Comparison of ENCODE assay signal across 11 cellular contexts in the genomic region with DNA sequence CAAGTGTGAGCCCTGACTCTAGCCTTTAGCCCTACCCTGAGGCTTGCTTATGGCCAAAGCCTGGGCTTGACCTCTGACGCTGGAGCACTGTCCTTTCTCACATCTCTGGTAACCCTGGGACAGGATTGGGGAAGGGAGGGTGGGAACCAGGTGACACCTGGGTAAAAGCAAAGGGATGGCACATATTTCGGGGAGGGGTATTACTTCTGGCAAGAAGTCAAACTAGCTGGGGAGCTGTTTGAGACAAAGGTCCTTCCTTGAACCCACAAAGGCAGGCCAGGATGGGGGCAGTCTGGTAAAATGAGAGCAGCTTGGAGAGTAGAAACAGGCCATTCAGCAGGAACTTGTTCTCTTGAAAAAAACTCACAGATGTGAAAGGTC. TPM values are rescaled to one million over a fixed set of nuclear protein-coding genes. Genes with fewer than 3 reads are reported as not detected.
DNase-seq lines count a peak whose midpoint lies in the region; ATAC-seq and TF ChIP-seq lines count a peak whose summit lies in the region.
"Had no signal": no experiment of that assay in that cellular context is flagged by ENCODE, and none has a peak within 500 bp of the region (broad histone marks: within the 10 kb centered on the region; RNA-seq: fewer than 3 reads in every experiment).

No MANE protein-coding gene starts in this region.

- TF ChIP-seq CTCF in ascending aorta (IDR thresholded peaks at IDR 0.05) (no peak), thoracic aorta (IDR thresholded peaks at IDR 0.05) (no peak)

- H3K36me3 ChIP-seq in ascending aorta: peaks cover 4 to 10% of the 10 kb centered on the region in 2 donors
- H3K36me3 ChIP-seq in naive thymus-derived CD4-positive, alpha-beta T cell (ENCODE audit: control insufficient read depth in 2 of 3, insufficient read depth in 3 of 3, low read length in 3 of 3): peaks cover 0 to 31% (median 5%) of the 10 kb centered on the region in 3 experiments
- H3K36me3 ChIP-seq in thoracic aorta: peaks cover 4% of the 10 kb centered on the region

- DNase-seq in activated T-cell treated with anti-CD3 and anti-CD28 coated beads, Interleukin-2, amount 50 U/mL, for 4 hours: no peak
- DNase-seq in activated T-cell treated with anti-CD3 and anti-CD28 coated beads for 4 hours (no peak), ascending aorta (ENCODE audit: low spot score in 2 of 2) (no peak), thoracic aorta (ENCODE audit: low spot score) (no peak), NCI-H226 (no peak)
- DNase-seq in naive thymus-derived CD4-positive, alpha-beta T cell: no peak
- DNase-seq: brain microvascular endothelial cell had no signal

- H3K27me3 ChIP-seq in ascending aorta: no peaks in the 10 kb centered on the region
- no peaks in the 10 kb centered on the region for H3K27me3 ChIP-seq in naive thymus-derived CD4-positive, alpha-beta T cell (ENCODE audit: control insufficient read depth in 2 of 2, insufficient read depth in 2 of 2, low read length in 2 of 2)
- no peaks in the 10 kb centered on the region for H3K27me3 ChIP-seq in thoracic aorta (replicated peaks; ENCODE audit: insufficient read depth)
- H3K27me3 ChIP-seq: brain microvascular endothelial cell had no signal

- H3K4me3 Mint-ChIP-seq in activated T-cell treated with anti-CD3 and anti-CD28 coated beads, Interleukin-2, amount 50 U/mL, for 4 hours: peak overlapping the region; percentile 49
- peak overlapping the region; percentile 33 to 96 (median 92) for H3K4me3 Mint-ChIP-seq in naive thymus-derived CD4-positive, alpha-beta T cell

- CTCF ChIA-PET in naive thymus-derived CD4-positive, alpha-beta T cell (lab: Charles Lee): interaction anchor here (0.6 to 2.1 kb wide), 3 partner anchors 10 to 111 kb away, joined by 4 to 6 read pairs (median 5); a partner anchor contains a TSS

- intact Hi-C loops in ascending aorta (cut with DNase I): loop anchor here (10.0 kb wide), 2 partner anchors 310 to 720 kb away; a partner anchor contains a TSS
- intact Hi-C loops in naive thymus-derived CD4-positive, alpha-beta T cell (cut with micrococcal nuclease): loop anchor here in 1 of 2 donors (10.0 kb wide), 1 partner anchor 700 kb away; a partner anchor contains a TSS

- H3K4me1 ChIP-seq in ascending aorta (peaks cover 32 to 50% of the 10 kb centered on the region in 2 donors), thoracic aorta (ENCODE audit: control insufficient read depth in 1 of 2, low read depth in 2 of 2) (peaks cover 39 to 55% of the 10 kb centered on the region in 2 donors)
- peaks cover 31 to 37% of the 10 kb centered on the region in 2 donors for H3K4me1 ChIP-seq in naive thymus-derived CD4-positive, alpha-beta T cell (ENCODE audit: control insufficient read depth in 2 of 2, insufficient read depth in 2 of 2, low read length in 2 of 2)

- peaks cover 4% of the 10 kb centered on the region for H3K36me3 Mint-ChIP-seq in activated T-cell treated with anti-CD3 and anti-CD28 coated beads, Interleukin-2, amount 50 U/mL, for 4 hours (ENCODE audit: insufficient read depth)
- peaks cover 0 to 20% (median 9%) of the 10 kb centered on the region in 5 donors for H3K36me3 Mint-ChIP-seq in naive thymus-derived CD4-positive, alpha-beta T cell

- H3K4me1 Mint-ChIP-seq in activated T-cell treated with anti-CD3 and anti-CD28 coated beads, Interleukin-2, amount 50 U/mL, for 4 hours (ENCODE audit: low read depth): peaks cover 64% of the 10 kb centered on the region
- peaks cover 22 to 77% (median 65%) of the 10 kb centered on the region in 7 donors for H3K4me1 Mint-ChIP-seq in naive thymus-derived CD4-positive, alpha-beta T cell

- POLR2A ChIA-PET in naive thymus-derived CD4-positive, alpha-beta T cell (lab: Charles Lee): interaction anchor here (1.0 to 6.1 kb wide), 3 partner anchors 10 to 105 kb away, joined by 3 to 110 read pairs (median 4); a partner anchor contains a TSS

- H3K27ac ChIP-seq in ascending aorta: peak overlapping the region; percentile 89 to 90
- peak overlapping the region; percentile 18 for H3K27ac ChIP-seq in naive thymus-derived CD4-positive, alpha-beta T cell (ENCODE audit: low read depth, low read length)
- H3K27ac ChIP-seq in thoracic aorta: peak overlapping the region; percentile 69 to 86
- H3K27ac ChIP-seq: brain microvascular endothelial cell had no signal

- H3K27me3 Mint-ChIP-seq in activated T-cell treated with anti-CD3 and anti-CD28 coated beads, Interleukin-2, amount 50 U/mL, for 4 hours (ENCODE audit: low read depth): no peaks in the 10 kb centered on the region
- H3K27me3 Mint-ChIP-seq in naive thymus-derived CD4-positive, alpha-beta T cell: no peaks in the 10 kb centered on the region

- peak overlapping the region in 5 of 9 donors; percentile 49 to 96 (median 65) for H3K27ac Mint-ChIP-seq in naive thymus-derived CD4-positive, alpha-beta T cell

- ATAC-seq in activated T-cell treated with anti-CD3 and anti-CD28 coated beads, Interleukin-2, amount 50 U/mL, for 4 hours: no peak
- ATAC-seq in naive thymus-derived CD4-positive, alpha-beta T cell: no peak
- ATAC-seq in thoracic aorta (ENCODE audit: insufficient number of reproducible peaks, low FRiP score, low read depth) (no peak), HG03342 (IDR thresholded peaks at IDR 0.05; ENCODE audit: unreplicated experiment) (no peak), GM18861 (IDR thresholded peaks at IDR 0.05; ENCODE audit: unreplicated experiment) (no peak)

- no peaks in the 10 kb centered on the region for H3K9me3 ChIP-seq in ascending aorta
- H3K9me3 ChIP-seq in naive thymus-derived CD4-positive, alpha-beta T cell (ENCODE audit: control insufficient read depth in 2 of 3, low read length in 3 of 3): no peaks in the 10 kb centered on the region
- H3K9me3 ChIP-seq in thoracic aorta: no peaks in the 10 kb centered on the region

- H3K4me3 ChIP-seq in ascending aorta: peak overlapping the region in 1 of 2 donors; percentile 75
- H3K4me3 ChIP-seq in naive thymus-derived CD4-positive, alpha-beta T cell (ENCODE audit: low read length): no peak overlapping the region
- peak overlapping the region; percentile 78 for H3K4me3 ChIP-seq in thoracic aorta

- H3K9me3 Mint-ChIP-seq in activated T-cell treated with anti-CD3 and anti-CD28 coated beads, Interleukin-2, amount 50 U/mL, for 4 hours: no peaks in the 10 kb centered on the region
- H3K9me3 Mint-ChIP-seq in naive thymus-derived CD4-positive, alpha-beta T cell: peaks cover 0 to 1% (median 0%) of the 10 kb centered on the region in 11 donors

RNA-seq across cellular contexts. Expression of a gene that starts 2.0 kb away (rescaled TPM):
- 10 to 100 TPM in 2 of 3 donors, 1 to 10 TPM in 1; 8.3 to 11.9 (median 11.0) TPM for total RNA-seq in activated T-cell treated with anti-CD3 and anti-CD28 coated beads, Interleukin-2, amount 50 U/mL, for 4 hours
- 16.1 TPM for total RNA-seq in ascending aorta
- 10 to 100 TPM; 12.1 to 25.8 (median 25.2) TPM for total RNA-seq in naive thymus-derived CD4-positive, alpha-beta T cell
- 10 to 100 TPM in 1 of 2 donors, 1 to 10 TPM in 1; 9.3 to 21.7 TPM for polyA plus RNA-seq in naive thymus-derived CD4-positive, alpha-beta T cell
- 10 to 100 TPM; 29.5 to 42.3 TPM for total RNA-seq in thoracic aorta

RNA-seq across cellular contexts. Expression of a gene that starts 10.5 kb away (rescaled TPM):
- 10 to 100 TPM; 21.1 to 26.1 (median 21.6) TPM for total RNA-seq in activated T-cell treated with anti-CD3 and anti-CD28 coated beads, Interleukin-2, amount 50 U/mL, for 4 hours
- total RNA-seq in ascending aorta (47.8 TPM), thoracic aorta (100 to 1,000 TPM in 1 of 2 donors, 10 to 100 TPM in 1; 95.9 to 118 TPM)
- total RNA-seq in naive thymus-derived CD4-positive, alpha-beta T cell: 10 to 100 TPM; 35.8 to 80.1 (median 54.1) TPM
- 10 to 100 TPM; 21.9 to 23.3 TPM for polyA plus RNA-seq in naive thymus-derived CD4-positive, alpha-beta T cell

RNA-seq across cellular contexts. Expression of a gene that starts 53.6 kb away (rescaled TPM):
- 10 to 100 TPM; 35.7 to 42.5 (median 39.3) TPM for total RNA-seq in activated T-cell treated with anti-CD3 and anti-CD28 coated beads, Interleukin-2, amount 50 U/mL, for 4 hours
- total RNA-seq in ascending aorta: 23.6 TPM
- 10 to 100 TPM; 17.3 to 49.5 (median 28.6) TPM for total RNA-seq in naive thymus-derived CD4-positive, alpha-beta T cell
- polyA plus RNA-seq in naive thymus-derived CD4-positive, alpha-beta T cell: 10 to 100 TPM; 78.1 to 82.2 TPM
- 10 to 100 TPM; 38.5 to 55.6 TPM for total RNA-seq in thoracic aorta

RNA-seq across cellular contexts. Expression of a gene that starts 57.1 kb away (rescaled TPM):
- total RNA-seq in activated T-cell treated with anti-CD3 and anti-CD28 coated beads, Interleukin-2, amount 50 U/mL, for 4 hours: not detected
- total RNA-seq in ascending aorta: not detected
- under 1 TPM in 1 of 5 experiments, not detected in 4; 0.49 TPM for total RNA-seq in naive thymus-derived CD4-positive, alpha-beta T cell
- under 1 TPM in 1 of 2 donors, not detected in 1; 0.32 TPM for polyA plus RNA-seq in naive thymus-derived CD4-positive, alpha-beta T cell
- not detected for total RNA-seq in thoracic aorta
- total RNA-seq: esophagus mucosa, temporal lobe had no signal

Comparison
In these comparisons a context has a peak if more than half of its experiments do, and no peak if none do; other contexts are left out.
1. H3K27ac ChIP-seq: peak in every context shown above with its lines; median percentile 90 in ascending aorta; 78 in thoracic aorta; 18 in naive thymus-derived CD4-positive, alpha-beta T cell.